25 cellular contexts compared by ENCODE assay signal in the genomic region with DNA sequence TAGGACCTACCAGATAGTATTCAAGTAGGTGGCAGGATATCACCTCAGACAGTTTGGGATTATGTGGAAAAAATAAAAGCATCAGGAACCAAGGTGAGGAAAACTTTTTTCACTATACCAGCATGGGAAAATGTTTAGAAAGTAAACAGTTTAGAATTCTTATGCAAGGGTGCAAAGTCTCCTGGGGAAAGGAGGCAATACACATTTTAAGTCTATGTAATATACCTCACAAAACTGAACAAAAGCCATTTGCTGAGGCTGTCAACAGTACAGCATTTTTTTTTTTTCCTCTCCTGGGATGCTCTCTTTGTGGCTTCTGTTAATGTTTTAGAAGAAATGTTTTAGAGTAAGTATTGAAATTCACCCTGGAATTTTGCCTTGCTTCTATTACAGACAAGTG.
"Had no signal": no experiment of that assay in that cellular context is flagged by ENCODE, and none has a peak within 500 bp of the region (broad histone marks: within the 10 kb centered on the region; RNA-seq: fewer than 3 reads in every experiment).

No MANE protein-coding gene starts in this region.

- H3K4me3 ChIP-seq: coronary artery, esophagus squamous epithelium, heart right ventricle, lung, neural progenitor cell, sigmoid colon, spleen, thoracic aorta, tibial nerve, upper lobe of left lung had no signal

- H3K4me1 Mint-ChIP-seq: neural progenitor cell; stimulated activated memory B cell treated with anti-CD40 and anti-IgM and Interleukin-4, amounts not matched to agents 10 μg/mL and 1 μg/mL and 100 μg/mL, for 72 hours had no signal

- H3K4me1 ChIP-seq: esophagus squamous epithelium, heart right ventricle, neural progenitor cell, sigmoid colon, spleen, upper lobe of left lung had no signal

- DNase-seq: dermis blood vessel endothelial cell; effector memory CD4-positive, alpha-beta T cell; erythroblast; esophagus squamous epithelium; foreskin melanocyte; glutamatergic neuron; heart right ventricle; hippocampal formation; left cardiac atrium; left ventricle myocardium superior; natural killer cell; sigmoid colon; spleen; stimulated activated CD4-positive, alpha-beta T cell treated with anti-CD3 and anti-CD28 coated beads, Interleukin-4, amount 100 ng/mL, for 4 hours; upper lobe of left lung had no signal

- H3K27ac ChIP-seq: coronary artery, esophagus squamous epithelium, heart right ventricle, neural progenitor cell, parathyroid adenoma, sigmoid colon, spleen, thoracic aorta, tibial nerve, upper lobe of left lung had no signal

- ATAC-seq: heart right ventricle; left cardiac atrium; left ventricle myocardium superior; natural killer cell; stimulated activated memory B cell treated with anti-CD40 and anti-IgM and Interleukin-4, amounts not matched to agents 10 μg/mL and 1 μg/mL and 100 μg/mL, for 72 hours had no signal

- H3K27ac Mint-ChIP-seq: memory B cell; neural progenitor cell; progenitor cell of endocrine pancreas; stimulated activated memory B cell treated with anti-CD40 and anti-IgM and Interleukin-4, amounts not matched to agents 10 μg/mL and 1 μg/mL and 100 μg/mL, for 72 hours; stimulated activated naive CD8-positive, alpha-beta T cell treated with anti-CD3 and anti-CD28 coated beads, Interleukin-15, Interleukin-2, amounts not matched to agents 100 ng/mL and 50 ng/mL, for 24 hours had no signal

- H3K4me3 Mint-ChIP-seq: memory B cell; natural killer cell; neural progenitor cell; stimulated activated memory B cell treated with anti-CD40 and anti-IgM and Interleukin-4, amounts not matched to agents 10 μg/mL and 1 μg/mL and 100 μg/mL, for 72 hours; stimulated activated naive CD8-positive, alpha-beta T cell treated with anti-CD3 and anti-CD28 coated beads, Interleukin-15, Interleukin-2, amounts not matched to agents 100 ng/mL and 50 ng/mL, for 24 hours had no signal

- H3K27me3 Mint-ChIP-seq: memory B cell; progenitor cell of endocrine pancreas; stimulated activated memory B cell treated with anti-CD40 and anti-IgM and Interleukin-4, amounts not matched to agents 10 μg/mL and 1 μg/mL and 100 μg/mL, for 72 hours; stimulated activated naive CD8-positive, alpha-beta T cell treated with anti-CD3 and anti-CD28 coated beads, Interleukin-15, Interleukin-2, amounts not matched to agents 100 ng/mL and 50 ng/mL, for 24 hours had no signal

- H3K9me3 ChIP-seq: esophagus squamous epithelium, heart right ventricle, sigmoid colon, spleen, thoracic aorta, tibial nerve, upper lobe of left lung had no signal

- H3K9me3 Mint-ChIP-seq: memory B cell; natural killer cell; neural progenitor cell; stimulated activated memory B cell treated with anti-CD40 and anti-IgM and Interleukin-4, amounts not matched to agents 10 μg/mL and 1 μg/mL and 100 μg/mL, for 72 hours; stimulated activated naive CD8-positive, alpha-beta T cell treated with anti-CD3 and anti-CD28 coated beads, Interleukin-15, Interleukin-2, amounts not matched to agents 100 ng/mL and 50 ng/mL, for 24 hours had no signal

- H3K27me3 ChIP-seq: esophagus squamous epithelium, heart right ventricle, neural progenitor cell, sigmoid colon, spleen, tibial nerve, upper lobe of left lung had no signal
